In genomic region chr10:22634093-22634492, GRCh38 we compare ENCODE assay signal across 16 cellular contexts.
DNase-seq lines count a peak whose midpoint lies in the region; ATAC-seq and TF ChIP-seq lines count a peak whose summit lies in the region.
"Had no signal": no experiment of that assay in that cellular context is flagged by ENCODE, and none has a peak within 500 bp of the region (broad histone marks: within the 10 kb centered on the region; RNA-seq: fewer than 3 reads in every experiment).

No MANE protein-coding gene starts in this region.

- no peak for TF ChIP-seq CTCF in foreskin fibroblast (IDR thresholded peaks at IDR 0.05; ENCODE audit: low read depth, low read length)

- no peaks in the 10 kb centered on the region for H3K27me3 Mint-ChIP-seq in activated CD4-positive, alpha-beta T cell treated with anti-CD3 and anti-CD28 coated beads for 36 hours
- H3K27me3 Mint-ChIP-seq in T-helper 2 cell treated with Interferon-gamma antibody and Interleukin-4, amounts not matched to agents 5 μg/mL and 100 μg/mL, for 36 hours (ENCODE audit: low read depth) = no peaks in the 10 kb centered on the region

- no peak overlapping the region for H3K4me3 ChIP-seq in effector memory CD4-positive, alpha-beta T cell (ENCODE audit: insufficient read depth, low read depth, low read length, poor library complexity, severe bottlenecking)
- H3K4me3 ChIP-seq in foreskin fibroblast (ENCODE audit: low read depth in 1 of 2, low read length in 2 of 2) = no peak overlapping the region
- H3K4me3 ChIP-seq: BLaER1 treated with 17β-estradiol and CSF1 and Interleukin-3, amounts not matched to agents 10 nM and 100 nM; MG63; ovary; sigmoid colon had no signal

- peak overlapping the region; percentile 71 for H3K27ac Mint-ChIP-seq in activated CD4-positive, alpha-beta T cell treated with anti-CD3 and anti-CD28 coated beads for 36 hours
- peak overlapping the region; percentile 60 for H3K27ac Mint-ChIP-seq in T-helper 2 cell treated with Interferon-gamma antibody and Interleukin-4, amounts not matched to agents 5 μg/mL and 100 μg/mL, for 36 hours
- peak overlapping the region; percentile 93 for H3K27ac Mint-ChIP-seq in stimulated activated effector memory CD8-positive, alpha-beta T cell treated with anti-CD3 and anti-CD28 coated beads, Interleukin-12 subunit alpha, Interleukin-12 subunit beta, amount 100 ng/mL, for 72 hours

- H3K36me3 Mint-ChIP-seq in activated CD4-positive, alpha-beta T cell treated with anti-CD3 and anti-CD28 coated beads for 36 hours (ENCODE audit: low read depth) = peaks cover 31% of the 10 kb centered on the region
- peaks cover 37% of the 10 kb centered on the region for H3K36me3 Mint-ChIP-seq in T-helper 2 cell treated with Interferon-gamma antibody and Interleukin-4, amounts not matched to agents 5 μg/mL and 100 μg/mL, for 36 hours (ENCODE audit: low read depth)
- H3K36me3 Mint-ChIP-seq in stimulated activated effector memory CD8-positive, alpha-beta T cell treated with anti-CD3 and anti-CD28 coated beads, Interleukin-12 subunit alpha, Interleukin-12 subunit beta, amount 100 ng/mL, for 72 hours = peaks cover 15% of the 10 kb centered on the region

- H3K27ac ChIP-seq in effector memory CD4-positive, alpha-beta T cell (ENCODE audit: insufficient read depth, low read length, poor library complexity, severe bottlenecking) = peak overlapping the region; percentile 49
- H3K27ac ChIP-seq: ovary, sigmoid colon had no signal

- no peaks in the 10 kb centered on the region for H3K36me3 ChIP-seq in effector memory CD4-positive, alpha-beta T cell (ENCODE audit: control insufficient read depth, insufficient read depth, low read length)
- H3K36me3 ChIP-seq: MG63, ovary, sigmoid colon had no signal

- ATAC-seq in activated CD4-positive, alpha-beta T cell treated with anti-CD3 and anti-CD28 coated beads for 36 hours = no peak
- no peak for ATAC-seq in stimulated activated effector memory CD8-positive, alpha-beta T cell treated with anti-CD3 and anti-CD28 coated beads, Interleukin-12 subunit alpha, Interleukin-12 subunit beta, amount 100 ng/mL, for 72 hours

- no peak for DNase-seq in activated CD4-positive, alpha-beta T cell treated with anti-CD3 and anti-CD28 coated beads for 36 hours
- DNase-seq in activated CD4-positive, alpha-beta T cell treated with anti-CD3 and anti-CD28 coated beads, Interleukin-2, amount 50 U/mL, for 1 hour = no peak
- no peak for DNase-seq in T-helper 2 cell treated with Interferon-gamma antibody and Interleukin-4, amounts not matched to agents 5 μg/mL and 100 μg/mL, for 36 hours (ENCODE audit: low spot score)
- DNase-seq in effector memory CD4-positive, alpha-beta T cell = no peak
- no peak for DNase-seq in stimulated activated effector memory CD8-positive, alpha-beta T cell treated with anti-CD3 and anti-CD28 coated beads, Interleukin-12 subunit alpha, Interleukin-12 subunit beta, amount 100 ng/mL, for 72 hours (ENCODE audit: low spot score in 2 of 2)
- no peak for DNase-seq in superior temporal gyrus (ENCODE audit: extremely low spot score)
- no peak for DNase-seq in foreskin fibroblast
- DNase-seq in mesenteric fat pad (ENCODE audit: low spot score) = no peak
- DNase-seq: 8988T; anterior cingulate cortex; MG63; NCI-H1694 treated with DMSO at 0.1 percent for 48 hours; ovary; sigmoid colon; stimulated activated CD4-positive, alpha-beta T cell treated with anti-CD3 and anti-CD28 coated beads, Interleukin-2, amount 100 ng/mL, for 48 hours had no signal

- POLR2A ChIA-PET in activated CD4-positive, alpha-beta T cell treated with anti-CD3 and anti-CD28 coated beads for 36 hours (lab: Charles Lee) = no interaction called here

- intact Hi-C loops in activated CD4-positive, alpha-beta T cell treated with anti-CD3 and anti-CD28 coated beads for 36 hours (cut with DNase I, micrococcal nuclease) = no loop called here

- no peaks in the 10 kb centered on the region for H3K27me3 ChIP-seq in effector memory CD4-positive, alpha-beta T cell (replicated peaks; ENCODE audit: control insufficient read depth, insufficient read depth, low read length, poor library complexity, severe bottlenecking)
- H3K27me3 ChIP-seq: BLaER1 treated with 17β-estradiol and CSF1 and Interleukin-3, amounts not matched to agents 10 nM and 100 nM; MG63; ovary; sigmoid colon had no signal

- peaks cover 4% of the 10 kb centered on the region for H3K9me3 Mint-ChIP-seq in activated CD4-positive, alpha-beta T cell treated with anti-CD3 and anti-CD28 coated beads for 36 hours (ENCODE audit: low read depth)
- H3K9me3 Mint-ChIP-seq in T-helper 2 cell treated with Interferon-gamma antibody and Interleukin-4, amounts not matched to agents 5 μg/mL and 100 μg/mL, for 36 hours = peaks cover 5% of the 10 kb centered on the region
- peaks cover 4% of the 10 kb centered on the region for H3K9me3 Mint-ChIP-seq in stimulated activated effector memory CD8-positive, alpha-beta T cell treated with anti-CD3 and anti-CD28 coated beads, Interleukin-12 subunit alpha, Interleukin-12 subunit beta, amount 100 ng/mL, for 72 hours

- peaks cover 90% of the 10 kb centered on the region for H3K4me1 Mint-ChIP-seq in activated CD4-positive, alpha-beta T cell treated with anti-CD3 and anti-CD28 coated beads for 36 hours
- peaks cover 72% of the 10 kb centered on the region for H3K4me1 Mint-ChIP-seq in T-helper 2 cell treated with Interferon-gamma antibody and Interleukin-4, amounts not matched to agents 5 μg/mL and 100 μg/mL, for 36 hours (ENCODE audit: low read depth)
- peaks cover 92% of the 10 kb centered on the region for H3K4me1 Mint-ChIP-seq in stimulated activated effector memory CD8-positive, alpha-beta T cell treated with anti-CD3 and anti-CD28 coated beads, Interleukin-12 subunit alpha, Interleukin-12 subunit beta, amount 100 ng/mL, for 72 hours

- peaks cover 41% of the 10 kb centered on the region for H3K4me1 ChIP-seq in effector memory CD4-positive, alpha-beta T cell (ENCODE audit: control insufficient read depth, insufficient read depth, low read length, poor library complexity, severe bottlenecking)

- CTCF ChIA-PET in activated CD4-positive, alpha-beta T cell treated with anti-CD3 and anti-CD28 coated beads for 36 hours (lab: Charles Lee) = no interaction called here

- no peaks in the 10 kb centered on the region for H3K9me3 ChIP-seq in effector memory CD4-positive, alpha-beta T cell (ENCODE audit: control insufficient read depth, low read length)
- H3K9me3 ChIP-seq: MG63, ovary, sigmoid colon had no signal

- no peak overlapping the region for H3K4me3 Mint-ChIP-seq in activated CD4-positive, alpha-beta T cell treated with anti-CD3 and anti-CD28 coated beads for 36 hours
- H3K4me3 Mint-ChIP-seq in T-helper 2 cell treated with Interferon-gamma antibody and Interleukin-4, amounts not matched to agents 5 μg/mL and 100 μg/mL, for 36 hours = no peak overlapping the region
- peak overlapping the region; percentile 67 for H3K4me3 Mint-ChIP-seq in stimulated activated effector memory CD8-positive, alpha-beta T cell treated with anti-CD3 and anti-CD28 coated beads, Interleukin-12 subunit alpha, Interleukin-12 subunit beta, amount 100 ng/mL, for 72 hours
